In genomic region chr1:64933296-64934070, GRCh38 we compare ENCODE assay signal across 1 cellular context.
TF ChIP-seq lines count a peak whose summit lies in the region.

No MANE protein-coding gene starts in this region.

TF ChIP-seq in WTC11, 78 proteins besides CTCF, POLR2A, EP300 and RAD21 (continued from another document):
- TF ChIP-seq, protein P1, sequence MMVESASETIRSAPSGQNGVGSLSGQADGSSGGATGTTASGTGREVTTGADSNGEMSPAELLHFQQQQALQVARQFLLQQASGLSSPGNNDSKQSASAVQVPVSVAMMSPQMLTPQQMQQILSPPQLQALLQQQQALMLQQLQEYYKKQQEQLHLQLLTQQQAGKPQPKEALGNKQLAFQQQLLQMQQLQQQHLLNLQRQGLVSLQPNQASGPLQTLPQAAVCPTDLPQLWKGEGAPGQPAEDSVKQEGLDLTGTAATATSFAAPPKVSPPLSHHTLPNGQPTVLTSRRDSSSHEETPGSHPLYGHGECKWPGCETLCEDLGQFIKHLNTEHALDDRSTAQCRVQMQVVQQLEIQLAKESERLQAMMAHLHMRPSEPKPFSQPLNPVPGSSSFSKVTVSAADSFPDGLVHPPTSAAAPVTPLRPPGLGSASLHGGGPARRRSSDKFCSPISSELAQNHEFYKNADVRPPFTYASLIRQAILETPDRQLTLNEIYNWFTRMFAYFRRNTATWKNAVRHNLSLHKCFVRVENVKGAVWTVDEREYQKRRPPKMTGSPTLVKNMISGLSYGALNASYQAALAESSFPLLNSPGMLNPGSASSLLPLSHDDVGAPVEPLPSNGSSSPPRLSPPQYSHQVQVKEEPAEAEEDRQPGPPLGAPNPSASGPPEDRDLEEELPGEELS (CRISPR knock-in tag; IDR thresholded peaks at IDR 0.05) = no peak
- no peak for TF ChIP-seq ZNF671 (CRISPR knock-in tag; IDR thresholded peaks at IDR 0.05)
- no peak for TF ChIP-seq TCF7 (CRISPR knock-in tag; IDR thresholded peaks at IDR 0.05; ENCODE audit: low read depth)
- no peak for TF ChIP-seq SP1 (CRISPR knock-in tag; conservative IDR thresholded peaks at IDR 0.05)
